ENCODE assay signal across 8 cellular contexts in the genomic region with DNA sequence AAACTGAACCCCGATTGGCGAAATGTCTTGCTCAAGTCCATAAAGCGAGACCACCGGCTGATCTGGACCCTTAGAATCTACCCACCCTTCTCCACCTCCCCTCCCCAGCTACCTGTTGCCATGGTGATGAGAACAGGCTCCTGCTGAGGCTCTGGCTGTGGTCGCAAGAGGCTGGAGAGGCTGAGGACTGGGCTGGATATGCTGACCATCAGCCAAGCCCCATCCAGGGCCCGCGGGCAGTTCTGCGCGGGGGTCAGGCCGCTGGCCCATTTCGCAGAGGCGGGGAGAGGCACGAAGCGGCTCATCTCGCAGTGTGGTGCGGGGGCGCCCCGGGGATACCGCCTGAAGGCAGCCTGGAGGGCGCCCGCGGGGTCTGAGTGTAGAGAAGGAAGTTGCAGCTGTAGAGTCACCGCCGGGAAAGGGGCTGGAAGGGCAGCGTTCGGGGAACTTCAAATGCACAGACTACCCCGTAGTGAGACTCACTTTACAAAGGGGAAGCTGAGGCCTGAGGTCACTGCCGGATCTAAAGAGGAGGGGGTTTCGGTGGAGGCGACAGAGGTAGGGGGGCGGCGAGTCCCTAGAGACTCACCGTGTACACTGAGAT. TPM values are rescaled to one million over a fixed set of nuclear protein-coding genes. Genes with fewer than 3 reads are reported as not detected.
DNase-seq lines count a peak whose midpoint lies in the region; ATAC-seq, FAIRE-seq and TF ChIP-seq lines count a peak whose summit lies in the region.

No MANE protein-coding gene starts in this region.

- H3K9me1 ChIP-seq in K562 (ENCODE audit: control insufficient read depth, insufficient read depth, low read length) = no peaks in the 10 kb centered on the region

- CTCF ChIA-PET in K562 (lab: Yijun Ruan, JAX; ENCODE audit: low intra/inter-chr PET ratio) = interaction anchor here (0.6 kb wide), 1 partner anchor 451 kb away, joined by 3 read pairs; no protein-coding TSS in a partner anchor

- no peaks in the 10 kb centered on the region for H3K27me3 ChIP-seq in GM06990 (replicated peaks; ENCODE audit: control insufficient read depth, insufficient read depth, low read length)
- no peaks in the 10 kb centered on the region for H3K27me3 ChIP-seq in HL-60 (ENCODE audit: insufficient read depth, poor library complexity, severe bottlenecking)
- no peaks in the 10 kb centered on the region for H3K27me3 ChIP-seq in K562 (ENCODE audit: control insufficient read depth in 2 of 2, insufficient read depth in 2 of 2, low read length in 2 of 2)
- H3K27me3 ChIP-seq in skeletal muscle satellite cell (ENCODE audit: control insufficient read depth, insufficient read depth, low read length) = no peaks in the 10 kb centered on the region

- H3K4me2 ChIP-seq in K562 (ENCODE audit: insufficient read depth, low read length) (peak overlapping the region; percentile 95), skeletal muscle satellite cell (ENCODE audit: low read length) (peak overlapping the region; percentile 98)

- no peaks in the 10 kb centered on the region for H3K9me3 ChIP-seq in K562 (replicated peaks; ENCODE audit: control insufficient read depth, insufficient read depth, low read depth, low read length)
- H3K9me3 ChIP-seq in skeletal muscle satellite cell (replicated peaks; ENCODE audit: low read length) = no peaks in the 10 kb centered on the region

- H3K36me3 ChIP-seq in GM06990 (ENCODE audit: control insufficient read depth, insufficient read depth, low read length) (peaks cover 2% of the 10 kb centered on the region; the same call in 1 of the 2 replicates), K562 (ENCODE audit: control insufficient read depth, insufficient read depth, low read length) (peaks cover 28% of the 10 kb centered on the region; the same call in 1 of the 3 replicates), skeletal muscle satellite cell (ENCODE audit: insufficient read depth, low read length) (peaks cover 3% of the 10 kb centered on the region)

- POLR2A ChIA-PET in K562 (lab: Yijun Ruan, JAX) = interaction anchor here (1.0 to 3.9 kb wide), 5 partner anchors 11 to 106 kb away, joined by 3 to 36 read pairs (median 8); a partner anchor contains a TSS

- TF ChIP-seq CTCF in GM06990 (IDR thresholded peaks at IDR 0.05; ENCODE audit: insufficient read depth, low read length, poor library complexity, severe bottlenecking) (no peak), HL-60 (IDR thresholded peaks at IDR 0.05; ENCODE audit: insufficient read depth, low read length) (no peak), K562 (IDR thresholded peaks at IDR 0.05 in 2 of 3, conservative IDR thresholded peaks at IDR 0.05 in 1 of 3; ENCODE audit: insufficient read depth in 2 of 3, low read depth in 1 of 3, low read length in 3 of 3) (no peak)

- WGBS in K562 (ENCODE audit: insufficient coverage, low coverage, missing lambda C conversion rate) = 1% methylated on average over 32 of the region's 33 CpGs

- no peak for TF ChIP-seq EP300 in K562 (IDR thresholded peaks at IDR 0.05; ENCODE audit: low read length)

- BruUV-seq in K562 (replicated peaks; lab: Mats Ljungman, UMichigan) = no TSS peak

- H3K4me3 ChIP-seq in GM06990 (replicated peaks; ENCODE audit: low read depth, low read length) (peak overlapping the region; percentile 92), HL-60 (replicated peaks; ENCODE audit: insufficient read depth, low read length) (peak overlapping the region; percentile 66), K562 (peak overlapping the region; percentile 68), iPS-11a (ENCODE audit: low read depth, low read length) (peak overlapping the region; percentile 89), skeletal muscle satellite cell (ENCODE audit: low read length) (peak overlapping the region; percentile 100)

- peaks cover 41% of the 10 kb centered on the region for H3K79me2 ChIP-seq in K562 (ENCODE audit: control insufficient read depth, insufficient read depth, low read length)

- H3K4me1 ChIP-seq in K562 (replicated peaks in 1 of 2; ENCODE audit: control insufficient read depth in 2 of 2, insufficient read depth in 2 of 2, low read length in 2 of 2) (peaks cover 28 to 48% of the 10 kb centered on the region in 2 experiments), skeletal muscle satellite cell (ENCODE audit: control insufficient read depth, insufficient read depth, low read length) (peaks cover 27% of the 10 kb centered on the region)

- no peak; the same call in 1 of the 2 replicates for TF ChIP-seq POLR2A in K562 (conservative IDR thresholded peaks at IDR 0.05)
- TF ChIP-seq POLR2A in GM12891 (IDR thresholded peaks at IDR 0.05; ENCODE audit: low read depth, low read length) = no peak

- peak; percentile 11 for ATAC-seq in K562
- no peak for ATAC-seq in HG02763 (IDR thresholded peaks at IDR 0.05; ENCODE audit: unreplicated experiment)

- peak overlapping the region; percentile 86 for H2AFZ ChIP-seq in K562 (ENCODE audit: low read depth, low read length)

- in situ Hi-C loops in K562 (cut with MboI) = no loop called here

- H4K20me1 ChIP-seq in K562 (replicated peaks; ENCODE audit: control insufficient read depth, insufficient read depth, low read length) = peaks cover 7% of the 10 kb centered on the region; the same call in 1 of the 2 replicates

- FAIRE-seq in K562 (lab: Jason Lieb, UNC) (no peak), GM12891 (lab: Jason Lieb, UNC) (no peak)

- H3K9ac ChIP-seq in K562 (ENCODE audit: insufficient read depth in 1 of 2, low read depth in 2 of 2, low read length in 2 of 2) = peak overlapping the region; percentile 84 to 99
- H3K9ac ChIP-seq in skeletal muscle satellite cell (ENCODE audit: low read depth, low read length) = peak overlapping the region; percentile 96

- intact Hi-C loops in K562 (cut with micrococcal nuclease) = loop anchor here (1.0 to 2.0 kb wide), 2 partner anchors 14 to 112 kb away; a partner anchor contains a TSS

- DNase-seq in GM06990 (ENCODE audit: extremely low read depth, insufficient read length) (no peak), HL-60 (ENCODE audit: low read depth in 1 of 2, low spot score in 1 of 2) (peak; percentile 73 to 78), SK-N-DZ (ENCODE audit: low spot score) (peak; percentile 54), K562 (ENCODE audit: extremely low read depth in 1 of 4, low spot score in 3 of 4) (peak; percentile 51 to 66 (median 61)), GM12891 (ENCODE audit: insufficient read length, low spot score) (no peak)

- no peak for TF ChIP-seq RAD21 in K562 (CRISPR knock-in tag; conservative IDR thresholded peaks at IDR 0.05 in 1 of 2, IDR thresholded peaks at IDR 0.05 in 1 of 2)

- H3K27ac ChIP-seq in HL-60 (replicated peaks) (peak overlapping the region; percentile 98), K562 (ENCODE audit: extremely low read depth, low read depth, low read length) (peak overlapping the region; percentile 90)

RNA-seq across cellular contexts. Expression of a gene that starts 0.7 kb away (rescaled TPM):
- polyA plus RNA-seq in SK-N-DZ (2014; cell fraction: cytosol; rRNA removed) = 5.8 and 7.1 TPM in 2 replicates
- polyA plus RNA-seq in SK-N-DZ (2014; cell fraction: nucleus; rRNA removed) = 1.8 and 4.9 TPM in 2 replicates
- 73.3 and 139 TPM in 2 replicates for total RNA-seq in K562 (2011; cell fraction: chromatin; rRNA removed; ENCODE audit: low replicate concordance)
- total RNA-seq in K562 (2011; cell fraction: nucleolus; rRNA removed) = 101 and 121 TPM in 2 replicates
- 105 and 137 TPM in 2 replicates for total RNA-seq in K562 (2011; cell fraction: nucleoplasm; rRNA removed)
- total RNA-seq in K562 (2014; rRNA removed) = 33.9 and 44.9 TPM in 2 replicates
- 10.4 and 11.9 TPM in 2 replicates for total RNA-seq in K562 (2014; rRNA removed; fragmentation: Illumina TruSeq; extraction: Trizol)
- 22.3 and 23.1 TPM in 2 replicates for total RNA-seq in K562 (2015; rRNA removed; fragmentation: Illumina TruSeq; extraction: Trizol)
- 73.4 and 74.0 TPM in 2 replicates for total RNA-seq in K562 (2021)
- 10.1 and 27.3 TPM in 2 replicates for polyA plus RNA-seq in K562 (2011; rRNA removed)
- 16.7 and 26.5 TPM in 2 replicates for polyA plus RNA-seq in K562 (2011; cell fraction: cytosol; rRNA removed)
- 38.3 and 46.1 TPM in 2 replicates for polyA plus RNA-seq in K562 (2011; cell fraction: nucleus; rRNA removed)
- polyA plus RNA-seq in K562 (2012) = 29.5 and 50.0 TPM in 2 replicates
- polyA plus RNA-seq in K562 (2014; fragmentation: Illumina TruSeq; extraction: Trizol) = 23.0 and 26.8 TPM in 2 replicates
- 10 to 100 TPM in 1 of 2 experiments, 1 to 10 TPM in 1; 5.6 to 10.1 TPM for polyA plus RNA-seq in K562 (2014; fragmentation: Nextera tagmentation; extraction: Ambion mirVana)
- polyA plus RNA-seq in K562 (2014; rRNA removed) = 30.6 and 38.5 TPM in 2 replicates
- 7.9 and 11.1 TPM in 2 replicates for polyA minus RNA-seq in K562 (2011; rRNA and poly(A)+ RNA removed)
- 32.5 and 35.6 TPM in 2 replicates for polyA minus RNA-seq in K562 (2011; cell fraction: cytosol; rRNA and poly(A)+ RNA removed)
- 21.7 and 28.1 TPM in 2 replicates for polyA minus RNA-seq in K562 (2011; cell fraction: nucleus; rRNA and poly(A)+ RNA removed)
- total RNA-seq in skeletal muscle satellite cell (2012; rRNA removed) = 75.8 and 86.9 TPM in 2 replicates
- 48.1 TPM for polyA plus RNA-seq in GM12891 (2012; ENCODE audit: low read depth, missing spikeins)

RNA-seq across cellular contexts. Expression of a gene that starts 4.3 kb away (rescaled TPM):
- 9.8 and 11.2 TPM in 2 replicates for polyA plus RNA-seq in SK-N-DZ (2014; cell fraction: cytosol; rRNA removed)
- polyA plus RNA-seq in SK-N-DZ (2014; cell fraction: nucleus; rRNA removed) = 4.3 and 8.8 TPM in 2 replicates
- total RNA-seq in K562 (2011; cell fraction: chromatin; rRNA removed; ENCODE audit: low replicate concordance) = 8.2 and 25.6 TPM in 2 replicates
- total RNA-seq in K562 (2011; cell fraction: nucleolus; rRNA removed) = 20.4 and 20.8 TPM in 2 replicates
- total RNA-seq in K562 (2011; cell fraction: nucleoplasm; rRNA removed) = 13.3 and 13.4 TPM in 2 replicates
- total RNA-seq in K562 (2014; rRNA removed) (11.9 and 12.2 TPM in 2 replicates), K562 (2014; rRNA removed; fragmentation: Illumina TruSeq; extraction: Trizol) (5.6 and 5.9 TPM in 2 replicates), K562 (2015; rRNA removed; fragmentation: Illumina TruSeq; extraction: Trizol) (8.2 and 8.4 TPM in 2 replicates), K562 (2021) (10.0 and 11.1 TPM in 2 replicates)
- polyA plus RNA-seq in K562 (2011; rRNA removed) (5.8 and 9.4 TPM in 2 replicates), K562 (2014; fragmentation: Illumina TruSeq; extraction: Trizol) (7.1 TPM in 2 replicates), K562 (2014; fragmentation: Nextera tagmentation; extraction: Ambion mirVana) (under 1 TPM; 0.21 to 0.30 TPM), K562 (2014; rRNA removed) (8.7 and 10.3 TPM in 2 replicates)
- 9.0 and 12.6 TPM in 2 replicates for polyA plus RNA-seq in K562 (2011; cell fraction: cytosol; rRNA removed)
- 13.4 and 20.4 TPM in 2 replicates for polyA plus RNA-seq in K562 (2011; cell fraction: nucleus; rRNA removed)
- polyA plus RNA-seq in K562 (2012) = 9.5 and 11.3 TPM in 2 replicates
- 7.1 and 7.7 TPM in 2 replicates for polyA minus RNA-seq in K562 (2011; rRNA and poly(A)+ RNA removed)
- polyA minus RNA-seq in K562 (2011; cell fraction: cytosol; rRNA and poly(A)+ RNA removed) = 6.3 and 7.0 TPM in 2 replicates
- 11.4 and 12.3 TPM in 2 replicates for polyA minus RNA-seq in K562 (2011; cell fraction: nucleus; rRNA and poly(A)+ RNA removed)
- total RNA-seq in skeletal muscle satellite cell (2012; rRNA removed) = 5.9 and 7.6 TPM in 2 replicates
- 8.5 TPM for polyA plus RNA-seq in GM12891 (2012; ENCODE audit: low read depth, missing spikeins)

RNA-seq across cellular contexts. Expression of a gene that starts 9.6 kb away (rescaled TPM):
- 88.3 and 124 TPM in 2 replicates for polyA plus RNA-seq in SK-N-DZ (2014; cell fraction: cytosol; rRNA removed)
- polyA plus RNA-seq in SK-N-DZ (2014; cell fraction: nucleus; rRNA removed) = 97.7 and 110 TPM in 2 replicates
- total RNA-seq in K562 (2011; cell fraction: chromatin; rRNA removed; ENCODE audit: low replicate concordance) = 51.6 and 76.0 TPM in 2 replicates
- 39.7 and 45.7 TPM in 2 replicates for total RNA-seq in K562 (2011; cell fraction: nucleolus; rRNA removed)
- 38.2 and 40.6 TPM in 2 replicates for total RNA-seq in K562 (2011; cell fraction: nucleoplasm; rRNA removed)
- total RNA-seq in K562 (2014; rRNA removed) = 80.6 and 122 TPM in 2 replicates
- 61.7 and 68.7 TPM in 2 replicates for total RNA-seq in K562 (2014; rRNA removed; fragmentation: Illumina TruSeq; extraction: Trizol)
- total RNA-seq in K562 (2015; rRNA removed; fragmentation: Illumina TruSeq; extraction: Trizol) = 59.9 and 66.6 TPM in 2 replicates
- 69.0 and 70.6 TPM in 2 replicates for total RNA-seq in K562 (2021)
- 22.8 and 32.4 TPM in 2 replicates for polyA plus RNA-seq in K562 (2011; rRNA removed)
- 19.5 and 25.8 TPM in 2 replicates for polyA plus RNA-seq in K562 (2011; cell fraction: cytosol; rRNA removed)
- polyA plus RNA-seq in K562 (2011; cell fraction: nucleus; rRNA removed) = 106 and 140 TPM in 2 replicates
- 73.3 and 129 TPM in 2 replicates for polyA plus RNA-seq in K562 (2012)
- 101 and 104 TPM in 2 replicates for polyA plus RNA-seq in K562 (2014; fragmentation: Illumina TruSeq; extraction: Trizol)
- polyA plus RNA-seq in K562 (2014; fragmentation: Nextera tagmentation; extraction: Ambion mirVana) = 100 to 1,000 TPM in 1 of 2 experiments, 10 to 100 TPM in 1; 41.5 to 144 TPM
- polyA plus RNA-seq in K562 (2014; rRNA removed) = 47.4 and 67.2 TPM in 2 replicates
- polyA minus RNA-seq in K562 (2011; rRNA and poly(A)+ RNA removed) = 11.5 and 12.0 TPM in 2 replicates
- polyA minus RNA-seq in K562 (2011; cell fraction: cytosol; rRNA and poly(A)+ RNA removed) = 17.0 and 19.9 TPM in 2 replicates
- polyA minus RNA-seq in K562 (2011; cell fraction: nucleus; rRNA and poly(A)+ RNA removed) = 34.1 and 35.5 TPM in 2 replicates
- 46.5 and 52.2 TPM in 2 replicates for total RNA-seq in skeletal muscle satellite cell (2012; rRNA removed)
- polyA plus RNA-seq in GM12891 (2012; ENCODE audit: low read depth, missing spikeins) = 35.0 TPM

RNA-seq across cellular contexts. Expression of a gene that starts 14.5 kb away (rescaled TPM):
- 48.0 and 48.5 TPM in 2 replicates for polyA plus RNA-seq in SK-N-DZ (2014; cell fraction: cytosol; rRNA removed)
- polyA plus RNA-seq in SK-N-DZ (2014; cell fraction: nucleus; rRNA removed) = 254 and 277 TPM in 2 replicates
- 218 and 476 TPM in 2 replicates for total RNA-seq in K562 (2011; cell fraction: chromatin; rRNA removed; ENCODE audit: low replicate concordance)
- 277 and 305 TPM in 2 replicates for total RNA-seq in K562 (2011; cell fraction: nucleolus; rRNA removed)
- total RNA-seq in K562 (2011; cell fraction: nucleoplasm; rRNA removed) = 220 and 224 TPM in 2 replicates
- total RNA-seq in K562 (2014; rRNA removed) = 14.5 and 17.9 TPM in 2 replicates
- 11.8 and 14.6 TPM in 2 replicates for total RNA-seq in K562 (2014; rRNA removed; fragmentation: Illumina TruSeq; extraction: Trizol)
- total RNA-seq in K562 (2015; rRNA removed; fragmentation: Illumina TruSeq; extraction: Trizol) = 19.5 TPM in 2 replicates
- total RNA-seq in K562 (2021) = 43.0 and 54.6 TPM in 2 replicates
- polyA plus RNA-seq in K562 (2011; rRNA removed) = 46.6 and 77.3 TPM in 2 replicates
- polyA plus RNA-seq in K562 (2011; cell fraction: cytosol; rRNA removed) = 39.5 and 39.8 TPM in 2 replicates
- polyA plus RNA-seq in K562 (2011; cell fraction: nucleus; rRNA removed) = 710 and 718 TPM in 2 replicates
- polyA plus RNA-seq in K562 (2012) = 41.6 and 85.7 TPM in 2 replicates
- 27.5 and 35.1 TPM in 2 replicates for polyA plus RNA-seq in K562 (2014; fragmentation: Illumina TruSeq; extraction: Trizol)
- polyA plus RNA-seq in K562 (2014; fragmentation: Nextera tagmentation; extraction: Ambion mirVana) = 1 to 10 TPM; 1.8 to 3.3 TPM
- 43.1 and 57.1 TPM in 2 replicates for polyA plus RNA-seq in K562 (2014; rRNA removed)
- 21.7 and 27.1 TPM in 2 replicates for polyA minus RNA-seq in K562 (2011; rRNA and poly(A)+ RNA removed)
- 13.8 and 17.8 TPM in 2 replicates for polyA minus RNA-seq in K562 (2011; cell fraction: cytosol; rRNA and poly(A)+ RNA removed)
- 113 and 127 TPM in 2 replicates for polyA minus RNA-seq in K562 (2011; cell fraction: nucleus; rRNA and poly(A)+ RNA removed)
- total RNA-seq in skeletal muscle satellite cell (2012; rRNA removed) = 13.2 and 17.0 TPM in 2 replicates
- polyA plus RNA-seq in GM12891 (2012; ENCODE audit: low read depth, missing spikeins) = 16.3 TPM

RNA-seq across cellular contexts. Expression of a gene that starts 23.8 kb away (rescaled TPM):
- 107 and 170 TPM in 2 replicates for polyA plus RNA-seq in SK-N-DZ (2014; cell fraction: cytosol; rRNA removed)
- 81.3 and 118 TPM in 2 replicates for polyA plus RNA-seq in SK-N-DZ (2014; cell fraction: nucleus; rRNA removed)
- 67.5 and 110 TPM in 2 replicates for total RNA-seq in K562 (2011; cell fraction: chromatin; rRNA removed; ENCODE audit: low replicate concordance)
- 84.5 and 92.7 TPM in 2 replicates for total RNA-seq in K562 (2011; cell fraction: nucleolus; rRNA removed)
- 89.2 and 96.6 TPM in 2 replicates for total RNA-seq in K562 (2011; cell fraction: nucleoplasm; rRNA removed)
- total RNA-seq in K562 (2014; rRNA removed) (292 and 358 TPM in 2 replicates), K562 (2014; rRNA removed; fragmentation: Illumina TruSeq; extraction: Trizol) (216 and 230 TPM in 2 replicates), K562 (2015; rRNA removed; fragmentation: Illumina TruSeq; extraction: Trizol) (236 and 241 TPM in 2 replicates), K562 (2021) (150 and 172 TPM in 2 replicates)
- polyA plus RNA-seq in K562 (2011; rRNA removed) (125 and 200 TPM in 2 replicates), K562 (2014; fragmentation: Illumina TruSeq; extraction: Trizol) (301 and 322 TPM in 2 replicates), K562 (2014; fragmentation: Nextera tagmentation; extraction: Ambion mirVana) (1 to 10 TPM; 6.8 to 8.7 TPM), K562 (2014; rRNA removed) (472 and 475 TPM in 2 replicates)
- 76.6 and 97.7 TPM in 2 replicates for polyA plus RNA-seq in K562 (2011; cell fraction: cytosol; rRNA removed)
- polyA plus RNA-seq in K562 (2011; cell fraction: nucleus; rRNA removed) = 182 and 189 TPM in 2 replicates
- polyA plus RNA-seq in K562 (2012) = 199 and 305 TPM in 2 replicates
- 62.1 and 76.4 TPM in 2 replicates for polyA minus RNA-seq in K562 (2011; rRNA and poly(A)+ RNA removed)
- 33.4 and 35.0 TPM in 2 replicates for polyA minus RNA-seq in K562 (2011; cell fraction: cytosol; rRNA and poly(A)+ RNA removed)
- polyA minus RNA-seq in K562 (2011; cell fraction: nucleus; rRNA and poly(A)+ RNA removed) = 42.8 and 58.6 TPM in 2 replicates
- 43.2 and 46.1 TPM in 2 replicates for total RNA-seq in skeletal muscle satellite cell (2012; rRNA removed)
- polyA plus RNA-seq in GM12891 (2012; ENCODE audit: low read depth, missing spikeins) = 143 TPM

Comparison
In these comparisons a context has a peak if more than half of its experiments do, and no peak if none do; other contexts are left out.
1. DNase-seq: peak in HL-60 (2 of 2), SK-N-DZ (single experiment) and K562 (4 of 4); none in GM06990 (single experiment) and GM12891 (single experiment).
2. Peak in every context shown above with its lines, with median percentiles within 50 percentile points of each other: H3K4me3 ChIP-seq.